In genomic region chr7:99559276-99559915, GRCh38 we compare ENCODE assay signal across 1 cellular context.
TF ChIP-seq lines count a peak whose summit lies in the region.

No MANE protein-coding gene starts in this region.

TF ChIP-seq in SK-N-SH treated with all-trans-retinoic acid at 6 μM for 48 hours, 23 proteins besides CTCF, POLR2A, EP300 and RAD21 (continued from another document):
- TF ChIP-seq TSHZ2 (CRISPR knock-in tag; IDR thresholded peaks at IDR 0.05): no peak
- no peak for TF ChIP-seq POU6F1 (CRISPR knock-in tag; IDR thresholded peaks at IDR 0.05; ENCODE audit: borderline replicate concordance, low read depth)
- TF ChIP-seq GLIS3 (CRISPR knock-in tag; IDR thresholded peaks at IDR 0.05): no peak
